ENCODE assay signal across 28 cellular contexts in genomic region chr7:10308276-10308675, GRCh38.
"Had no signal": no experiment of that assay in that cellular context is flagged by ENCODE, and none has a peak within 500 bp of the region (broad histone marks: within the 10 kb centered on the region; RNA-seq: fewer than 3 reads in every experiment).

No MANE protein-coding gene starts in this region.

- H3K27ac Mint-ChIP-seq: dendritic cell treated with granulocyte-macrophage colony-stimulating factor and Interleukin-4, amounts not matched to agents 40 ng/mL and 50 ng/mL, for 4 days; effector memory CD8-positive, alpha-beta T cell; endodermal cell had no signal

- ATAC-seq: effector memory CD8-positive, alpha-beta T cell; esophagus mucosa; foreskin keratinocyte; gastrocnemius medialis; gastroesophageal sphincter; heart left ventricle; heart right ventricle had no signal

- H3K4me1 Mint-ChIP-seq: endodermal cell had no signal

- H3K4me3 ChIP-seq: colonic mucosa, coronary artery, dorsolateral prefrontal cortex, esophagus muscularis mucosa, esophagus squamous epithelium, gastrocnemius medialis, gastroesophageal sphincter, heart left ventricle, heart right ventricle had no signal

- DNase-seq: colonic mucosa; cortex of kidney; dermis blood vessel endothelial cell; dorsolateral prefrontal cortex; effector CD4-positive, alpha-beta T cell; effector CD8-positive, alpha-beta T cell; effector memory CD4-positive, alpha-beta T cell; effector memory CD8-positive, alpha-beta T cell; endodermal cell; erythroblast; esophagus squamous epithelium; foreskin fibroblast; foreskin melanocyte; gastrocnemius medialis; glutamatergic neuron; head of caudate nucleus; heart left ventricle; heart right ventricle had no signal

- FAIRE-seq: colon, endometrium, endothelial cell of umbilical vein, frontal cortex had no signal

- H3K4me3 Mint-ChIP-seq: dendritic cell treated with granulocyte-macrophage colony-stimulating factor and Interleukin-4, amounts not matched to agents 40 ng/mL and 50 ng/mL, for 4 days; effector memory CD8-positive, alpha-beta T cell; endodermal cell had no signal

- H3K27me3 Mint-ChIP-seq: dendritic cell treated with granulocyte-macrophage colony-stimulating factor and Interleukin-4, amounts not matched to agents 40 ng/mL and 50 ng/mL, for 4 days; effector memory CD8-positive, alpha-beta T cell had no signal
